8 cellular contexts compared by ENCODE assay signal in genomic region chr12:124863409-124864325, GRCh38. TPM values are rescaled to one million over a fixed set of nuclear protein-coding genes. Genes with fewer than 3 reads are reported as not detected.
DNase-seq lines count a peak whose midpoint lies in the region; ATAC-seq and TF ChIP-seq lines count a peak whose summit lies in the region.

Gene SCARB1 (minus strand): TSS chr12:124863864. CDS start chr12:124863720, 144 bp downstream.

- DNase-seq in HFF-Myc (ENCODE audit: extremely low read depth, low read depth) (peak; percentile 27), NAMALWA (ENCODE audit: low spot score) (peak; percentile 84), SW 1271 (lab: John Stamatoyannopoulos, UW) (peak; percentile 48 to 72), cardiac septum (ENCODE audit: low spot score) (peak; percentile 92), posterior cingulate gyrus (peak; percentile 67 to 98 (median 86)), type B pancreatic cell (ENCODE audit: extremely low spot score, unreplicated experiment) (peak; percentile 88)
- DNase-seq in activated naive CD8-positive, alpha-beta T cell treated with anti-CD3 and anti-CD28 coated beads, Interleukin-2, amount 50 U/mL, for 24 hours: peak; percentile 81

- intact Hi-C loops in cardiac septum (cut with DNase I): no loop called here
- intact Hi-C loops in posterior cingulate gyrus (cut with DNase I): loop anchor here (2.0 to 5.0 kb wide), 2 partner anchors 15 to 34 kb away; no protein-coding TSS in a partner anchor

- H3K27ac Mint-ChIP-seq in activated naive CD8-positive, alpha-beta T cell treated with anti-CD3 and anti-CD28 coated beads, Interleukin-2, amount 50 U/mL, for 24 hours: peak within 1 kb of the TSS; percentile 89
- peak within 1 kb of the TSS; percentile 83 for H3K27ac Mint-ChIP-seq in type B pancreatic cell

- peak; percentile 76 for ATAC-seq in activated naive CD8-positive, alpha-beta T cell treated with anti-CD3 and anti-CD28 coated beads, Interleukin-2, amount 50 U/mL, for 24 hours

- TF ChIP-seq CTCF in HFF-Myc (IDR thresholded peaks at IDR 0.05; ENCODE audit: low read depth, low read length, missing control alignments): no peak
- peak; percentile 32 for TF ChIP-seq CTCF in type B pancreatic cell (conservative IDR thresholded peaks at IDR 0.05)

- H3K27me3 Mint-ChIP-seq in activated naive CD8-positive, alpha-beta T cell treated with anti-CD3 and anti-CD28 coated beads, Interleukin-2, amount 50 U/mL, for 24 hours: peaks cover 4% of the 10 kb centered on the region
- peaks cover 10% of the 10 kb centered on the region for H3K27me3 Mint-ChIP-seq in type B pancreatic cell

- H3K4me3 Mint-ChIP-seq in activated naive CD8-positive, alpha-beta T cell treated with anti-CD3 and anti-CD28 coated beads, Interleukin-2, amount 50 U/mL, for 24 hours: peak within 1 kb of the TSS; percentile 87
- peak within 1 kb of the TSS; percentile 85 for H3K4me3 Mint-ChIP-seq in type B pancreatic cell

- H3K4me3 ChIP-seq in GM08714 (ENCODE audit: low read length): peak within 1 kb of the TSS; percentile 96
- H3K4me3 ChIP-seq in HFF-Myc (replicated peaks; ENCODE audit: low read depth, low read length): peak within 1 kb of the TSS; percentile 72

- peaks cover 19% of the 10 kb centered on the region for H3K36me3 Mint-ChIP-seq in activated naive CD8-positive, alpha-beta T cell treated with anti-CD3 and anti-CD28 coated beads, Interleukin-2, amount 50 U/mL, for 24 hours (ENCODE audit: low read depth)
- no peaks in the 10 kb centered on the region for H3K36me3 Mint-ChIP-seq in type B pancreatic cell

- H3K9me3 Mint-ChIP-seq in activated naive CD8-positive, alpha-beta T cell treated with anti-CD3 and anti-CD28 coated beads, Interleukin-2, amount 50 U/mL, for 24 hours: no peaks in the 10 kb centered on the region
- H3K9me3 Mint-ChIP-seq in type B pancreatic cell: no peaks in the 10 kb centered on the region

- peaks cover 25% of the 10 kb centered on the region for H3K4me1 Mint-ChIP-seq in activated naive CD8-positive, alpha-beta T cell treated with anti-CD3 and anti-CD28 coated beads, Interleukin-2, amount 50 U/mL, for 24 hours
- H3K4me1 Mint-ChIP-seq in type B pancreatic cell (ENCODE audit: unreplicated experiment): peaks cover 17% of the 10 kb centered on the region

RNA-seq across cellular contexts. Expression of gene SCARB1, which starts in this region (rescaled TPM):
- total RNA-seq in cardiac septum (8.6 TPM), type B pancreatic cell (ENCODE audit: low replicate concordance) (23.4 and 27.7 TPM in 2 replicates)

Comparison
In these comparisons a context has a peak if more than half of its experiments do, and no peak if none do; other contexts are left out.
1. Peak in every context shown above with its lines: DNase-seq, ATAC-seq and H3K4me3 ChIP-seq.
2. DNase-seq: peak in every context shown above with its lines; median percentile 92 in cardiac septum; 88 in type B pancreatic cell; 86 in posterior cingulate gyrus; 84 in NAMALWA; 81 in activated naive CD8-positive, alpha-beta T cell treated with anti-CD3 and anti-CD28 coated beads, Interleukin-2, amount 50 U/mL, for 24 hours; 60 in SW 1271; 27 in HFF-Myc.